19 cellular contexts compared by ENCODE assay signal in the genomic region with DNA sequence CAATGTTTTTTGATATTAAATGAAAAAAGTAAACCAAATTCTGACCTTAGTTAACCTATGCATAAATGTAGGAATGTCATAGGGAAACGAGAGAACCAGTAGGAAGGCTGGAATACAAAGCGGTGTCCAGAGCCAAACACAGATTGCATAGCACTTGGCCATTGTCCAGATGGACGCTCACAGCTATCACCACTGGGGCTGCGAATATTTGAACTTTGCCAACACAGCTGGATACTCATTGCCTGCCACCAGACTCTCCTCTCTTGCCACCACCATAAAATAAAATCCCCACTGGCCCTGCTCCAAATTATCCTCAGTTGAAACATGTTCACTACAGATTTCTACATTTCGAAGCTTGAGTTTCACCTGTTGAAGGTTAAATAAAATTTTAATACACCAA.
DNase-seq lines count a peak whose midpoint lies in the region; ATAC-seq and TF ChIP-seq lines count a peak whose summit lies in the region.
"Had no signal": no experiment of that assay in that cellular context is flagged by ENCODE, and none has a peak within 500 bp of the region (broad histone marks: within the 10 kb centered on the region; RNA-seq: fewer than 3 reads in every experiment).

No MANE protein-coding gene starts in this region.

- POLR2A ChIA-PET in CD8-positive, alpha-beta memory T cell (lab: Charles Lee): no interaction called here
- POLR2A ChIA-PET in activated CD4-positive, alpha-beta memory T cell treated with anti-CD3 and anti-CD28 coated beads, Interleukin-2, amount 10 ng/mL, durations not matched to agents 7 days and 5 days (lab: Charles Lee): no interaction called here

- no peaks in the 10 kb centered on the region for H3K36me3 ChIP-seq in BE2C
- H3K36me3 ChIP-seq in CD8-positive, alpha-beta memory T cell (ENCODE audit: insufficient read depth, low read length): no peaks in the 10 kb centered on the region
- H3K36me3 ChIP-seq: esophagus muscularis mucosa had no signal

- no peaks in the 10 kb centered on the region for H3K4me1 ChIP-seq in BE2C
- H3K4me1 ChIP-seq in CD8-positive, alpha-beta memory T cell (ENCODE audit: insufficient read depth, low read length): no peaks in the 10 kb centered on the region
- H3K4me1 ChIP-seq: esophagus muscularis mucosa had no signal

- no peaks in the 10 kb centered on the region for H3K27me3 Mint-ChIP-seq in CD8-positive, alpha-beta memory T cell
- H3K27me3 Mint-ChIP-seq in activated CD4-positive, alpha-beta memory T cell treated with anti-CD3 and anti-CD28 coated beads, Interleukin-2, amount 10 ng/mL, durations not matched to agents 7 days and 5 days: no peaks in the 10 kb centered on the region
- H3K27me3 Mint-ChIP-seq in activated CD8-positive, alpha-beta memory T cell treated with anti-CD3 and anti-CD28 coated beads, Interleukin-2, amount 10 ng/mL, durations not matched to agents 7 days and 5 days: no peaks in the 10 kb centered on the region
- H3K27me3 Mint-ChIP-seq: activated CD4-positive, alpha-beta T cell treated with anti-CD3 and anti-CD28 coated beads for 36 hours; activated naive CD8-positive, alpha-beta T cell treated with anti-CD3 and anti-CD28 coated beads, Interleukin-2, amount 50 U/mL, for 24 hours had no signal

- no peaks in the 10 kb centered on the region for H3K27me3 ChIP-seq in BE2C
- no peaks in the 10 kb centered on the region for H3K27me3 ChIP-seq in CD8-positive, alpha-beta memory T cell (ENCODE audit: insufficient read depth, low read length, poor library complexity, severe bottlenecking)
- H3K27me3 ChIP-seq: esophagus muscularis mucosa had no signal

- DNase-seq in BE2C (peak; percentile 34), NCI-H2081 (lab: John Stamatoyannopoulos, UW) (peak; percentile 46 to 79), fibroblast of mammary gland (ENCODE audit: low read depth) (peak; percentile 14), medulla oblongata (ENCODE audit: extremely low spot score) (peak; percentile 39)
- DNase-seq in CD8-positive, alpha-beta memory T cell: no peak
- no peak for DNase-seq in activated CD4-positive, alpha-beta memory T cell treated with anti-CD3 and anti-CD28 coated beads, Interleukin-2, amount 10 ng/mL, durations not matched to agents 7 days and 5 days
- DNase-seq in activated CD8-positive, alpha-beta memory T cell treated with anti-CD3 and anti-CD28 coated beads, Interleukin-2, amount 10 ng/mL, durations not matched to agents 7 days and 5 days: no peak
- DNase-seq: activated CD4-positive, alpha-beta T cell treated with anti-CD3 and anti-CD28 coated beads for 36 hours; activated naive CD8-positive, alpha-beta T cell treated with anti-CD3 and anti-CD28 coated beads, Interleukin-2, amount 50 U/mL, for 24 hours; activated T-cell treated with anti-CD3 and anti-CD28 coated beads, Interleukin-2, amount 50 U/mL, for 48 hours; IMR-90; NCI-H1436 treated with DMSO at 0.1 percent for 48 hours; NCI-H526; occipital lobe had no signal

- no peaks in the 10 kb centered on the region for H3K36me3 Mint-ChIP-seq in CD8-positive, alpha-beta memory T cell
- H3K36me3 Mint-ChIP-seq in activated CD4-positive, alpha-beta memory T cell treated with anti-CD3 and anti-CD28 coated beads, Interleukin-2, amount 10 ng/mL, durations not matched to agents 7 days and 5 days (ENCODE audit: low read depth): no peaks in the 10 kb centered on the region
- no peaks in the 10 kb centered on the region for H3K36me3 Mint-ChIP-seq in activated CD8-positive, alpha-beta memory T cell treated with anti-CD3 and anti-CD28 coated beads, Interleukin-2, amount 10 ng/mL, durations not matched to agents 7 days and 5 days

- H3K27ac ChIP-seq in CD8-positive, alpha-beta memory T cell (ENCODE audit: low read depth, low read length): no peak overlapping the region
- H3K27ac ChIP-seq: coronary artery, esophagus muscularis mucosa, RWPE1 had no signal

- CTCF ChIA-PET in CD8-positive, alpha-beta memory T cell (lab: Charles Lee): no interaction called here
- CTCF ChIA-PET in activated CD4-positive, alpha-beta memory T cell treated with anti-CD3 and anti-CD28 coated beads, Interleukin-2, amount 10 ng/mL, durations not matched to agents 7 days and 5 days (lab: Charles Lee): no interaction called here
- CTCF ChIA-PET in activated CD8-positive, alpha-beta memory T cell treated with anti-CD3 and anti-CD28 coated beads, Interleukin-2, amount 10 ng/mL, durations not matched to agents 7 days and 5 days (lab: Charles Lee): no interaction called here

- H3K4me3 ChIP-seq in BE2C (ENCODE audit: low read depth, low read length) (no peak overlapping the region), fibroblast of mammary gland (ENCODE audit: control insufficient read depth, low read depth, low read length) (no peak overlapping the region)
- H3K4me3 ChIP-seq in CD8-positive, alpha-beta memory T cell (ENCODE audit: low read length): no peak overlapping the region
- H3K4me3 ChIP-seq: coronary artery, esophagus muscularis mucosa, GM23338 had no signal

- no peak overlapping the region for H3K27ac Mint-ChIP-seq in CD8-positive, alpha-beta memory T cell
- H3K27ac Mint-ChIP-seq in activated CD4-positive, alpha-beta memory T cell treated with anti-CD3 and anti-CD28 coated beads, Interleukin-2, amount 10 ng/mL, durations not matched to agents 7 days and 5 days: no peak overlapping the region
- H3K27ac Mint-ChIP-seq in activated CD8-positive, alpha-beta memory T cell treated with anti-CD3 and anti-CD28 coated beads, Interleukin-2, amount 10 ng/mL, durations not matched to agents 7 days and 5 days: no peak overlapping the region
- H3K27ac Mint-ChIP-seq: activated CD4-positive, alpha-beta T cell treated with anti-CD3 and anti-CD28 coated beads for 36 hours; activated naive CD8-positive, alpha-beta T cell treated with anti-CD3 and anti-CD28 coated beads, Interleukin-2, amount 50 U/mL, for 24 hours; GM23338 had no signal

- peaks cover 0 to 21% (median 6%) of the 10 kb centered on the region in 5 donors for H3K9me3 Mint-ChIP-seq in CD8-positive, alpha-beta memory T cell
- H3K9me3 Mint-ChIP-seq in activated CD4-positive, alpha-beta memory T cell treated with anti-CD3 and anti-CD28 coated beads, Interleukin-2, amount 10 ng/mL, durations not matched to agents 7 days and 5 days: no peaks in the 10 kb centered on the region
- H3K9me3 Mint-ChIP-seq in activated CD8-positive, alpha-beta memory T cell treated with anti-CD3 and anti-CD28 coated beads, Interleukin-2, amount 10 ng/mL, durations not matched to agents 7 days and 5 days (ENCODE audit: low read depth): peaks cover 3% of the 10 kb centered on the region

- ATAC-seq in HG03135 (IDR thresholded peaks at IDR 0.05; ENCODE audit: unreplicated experiment): no peak
- ATAC-seq in activated CD8-positive, alpha-beta memory T cell treated with anti-CD3 and anti-CD28 coated beads, Interleukin-2, amount 10 ng/mL, durations not matched to agents 7 days and 5 days: no peak
- ATAC-seq: activated CD4-positive, alpha-beta T cell treated with anti-CD3 and anti-CD28 coated beads for 36 hours; activated naive CD8-positive, alpha-beta T cell treated with anti-CD3 and anti-CD28 coated beads, Interleukin-2, amount 50 U/mL, for 24 hours; GM23338 had no signal

- H3K4me1 Mint-ChIP-seq in CD8-positive, alpha-beta memory T cell: no peaks in the 10 kb centered on the region
- no peaks in the 10 kb centered on the region for H3K4me1 Mint-ChIP-seq in activated CD4-positive, alpha-beta memory T cell treated with anti-CD3 and anti-CD28 coated beads, Interleukin-2, amount 10 ng/mL, durations not matched to agents 7 days and 5 days
- no peaks in the 10 kb centered on the region for H3K4me1 Mint-ChIP-seq in activated CD8-positive, alpha-beta memory T cell treated with anti-CD3 and anti-CD28 coated beads, Interleukin-2, amount 10 ng/mL, durations not matched to agents 7 days and 5 days
- H3K4me1 Mint-ChIP-seq: activated CD4-positive, alpha-beta T cell treated with anti-CD3 and anti-CD28 coated beads for 36 hours; activated naive CD8-positive, alpha-beta T cell treated with anti-CD3 and anti-CD28 coated beads, Interleukin-2, amount 50 U/mL, for 24 hours had no signal

- no peak for TF ChIP-seq CTCF in BE2C (IDR thresholded peaks at IDR 0.05; ENCODE audit: low read depth, low read length)
- no peak for TF ChIP-seq CTCF in fibroblast of mammary gland (conservative IDR thresholded peaks at IDR 0.05; ENCODE audit: control insufficient read depth, insufficient read depth, low read depth, low read length)

- no peaks in the 10 kb centered on the region for H3K9me3 ChIP-seq in BE2C
- H3K9me3 ChIP-seq in CD8-positive, alpha-beta memory T cell (ENCODE audit: low read length): no peaks in the 10 kb centered on the region
- H3K9me3 ChIP-seq: esophagus muscularis mucosa had no signal

- no peak overlapping the region for H3K4me3 Mint-ChIP-seq in CD8-positive, alpha-beta memory T cell
- no peak overlapping the region for H3K4me3 Mint-ChIP-seq in activated CD4-positive, alpha-beta memory T cell treated with anti-CD3 and anti-CD28 coated beads, Interleukin-2, amount 10 ng/mL, durations not matched to agents 7 days and 5 days
- H3K4me3 Mint-ChIP-seq in activated CD8-positive, alpha-beta memory T cell treated with anti-CD3 and anti-CD28 coated beads, Interleukin-2, amount 10 ng/mL, durations not matched to agents 7 days and 5 days: no peak overlapping the region
- H3K4me3 Mint-ChIP-seq: activated CD4-positive, alpha-beta T cell treated with anti-CD3 and anti-CD28 coated beads for 36 hours; activated naive CD8-positive, alpha-beta T cell treated with anti-CD3 and anti-CD28 coated beads, Interleukin-2, amount 50 U/mL, for 24 hours; GM23338 had no signal

Comparison
In these comparisons a context has a peak if more than half of its experiments do, and no peak if none do; other contexts are left out.
1. DNase-seq: peak in BE2C (single experiment), NCI-H2081 (2 of 2), fibroblast of mammary gland (single experiment) and medulla oblongata (single experiment); none in CD8-positive, alpha-beta memory T cell (0 of 5), activated CD4-positive, alpha-beta memory T cell treated with anti-CD3 and anti-CD28 coated beads, Interleukin-2, amount 10 ng/mL, durations not matched to agents 7 days and 5 days (single experiment) and activated CD8-positive, alpha-beta memory T cell treated with anti-CD3 and anti-CD28 coated beads, Interleukin-2, amount 10 ng/mL, durations not matched to agents 7 days and 5 days (single experiment).